1 cellular context compared by ENCODE assay signal in the genomic region with DNA sequence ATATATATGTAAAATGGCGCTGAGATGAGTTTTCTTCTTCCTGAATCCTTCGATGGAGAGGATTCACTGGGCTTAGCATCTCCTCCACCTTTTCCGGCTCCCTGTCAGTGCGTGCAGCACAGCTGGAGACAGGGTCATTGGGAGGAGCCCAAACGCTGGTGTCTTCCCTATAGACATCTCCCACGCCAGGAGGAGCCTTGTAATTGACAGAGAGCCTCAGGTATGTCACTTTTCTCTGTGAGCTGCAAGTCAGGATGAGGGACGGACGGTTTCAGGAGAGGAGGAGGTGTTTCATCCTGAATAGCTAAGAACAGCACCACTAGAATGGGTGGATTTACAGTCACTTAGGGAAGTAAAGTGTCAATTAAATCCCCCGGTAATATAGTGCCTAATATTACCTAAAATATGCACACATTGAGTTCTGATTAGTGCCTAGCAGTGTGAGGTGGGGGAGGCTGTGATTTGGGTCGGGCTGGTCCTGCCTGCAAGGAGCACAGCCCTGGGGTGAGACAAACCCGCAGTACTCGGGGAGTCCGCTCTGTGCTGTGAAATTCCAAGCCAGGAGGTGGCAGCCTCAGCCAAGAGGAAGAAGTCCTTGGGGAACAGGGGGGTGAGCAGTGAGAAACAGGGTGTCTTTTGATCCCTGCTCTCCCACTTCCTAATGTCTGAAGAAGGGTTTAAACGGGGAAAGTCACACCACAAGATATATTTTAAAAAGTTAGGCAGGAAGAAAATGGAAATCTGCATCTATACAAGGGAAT.
TF ChIP-seq lines count a peak whose summit lies in the region.

No MANE protein-coding gene starts in this region.

TF ChIP-seq in K562, 482 proteins besides CTCF, POLR2A, EP300 and RAD21 (continues in another document):
- TF ChIP-seq ILF3 (IDR thresholded peaks at IDR 0.05; ENCODE audit: borderline replicate concordance), result no peak
- TF ChIP-seq ZNF311 (CRISPR knock-in tag; IDR thresholded peaks at IDR 0.05), result no peak
- peak in 1 of 2 experiments; percentile 47; a peak in 1 of 4 replicates for TF ChIP-seq RCOR1 (IDR thresholded peaks at IDR 0.05; ENCODE audit: borderline replicate concordance in 1 of 2, low read depth in 2 of 2, low read length in 2 of 2)
- peak; percentile 40 for TF ChIP-seq RB1 (IDR thresholded peaks at IDR 0.05; ENCODE audit: low read depth)
- no peak for TF ChIP-seq ZNF212 (CRISPR knock-in tag; IDR thresholded peaks at IDR 0.05)
- TF ChIP-seq, protein P1, sequence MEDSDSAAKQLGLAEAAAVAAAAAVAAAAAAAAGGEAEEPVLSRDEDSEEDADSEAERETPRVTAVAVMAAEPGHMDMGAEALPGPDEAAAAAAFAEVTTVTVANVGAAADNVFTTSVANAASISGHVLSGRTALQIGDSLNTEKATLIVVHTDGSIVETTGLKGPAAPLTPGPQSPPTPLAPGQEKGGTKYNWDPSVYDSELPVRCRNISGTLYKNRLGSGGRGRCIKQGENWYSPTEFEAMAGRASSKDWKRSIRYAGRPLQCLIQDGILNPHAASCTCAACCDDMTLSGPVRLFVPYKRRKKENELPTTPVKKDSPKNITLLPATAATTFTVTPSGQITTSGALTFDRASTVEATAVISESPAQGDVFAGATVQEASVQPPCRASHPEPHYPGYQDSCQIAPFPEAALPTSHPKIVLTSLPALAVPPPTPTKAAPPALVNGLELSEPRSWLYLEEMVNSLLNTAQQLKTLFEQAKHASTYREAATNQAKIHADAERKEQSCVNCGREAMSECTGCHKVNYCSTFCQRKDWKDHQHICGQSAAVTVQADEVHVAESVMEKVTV (CRISPR knock-in tag; IDR thresholded peaks at IDR 0.05), result peak; percentile 81
- TF ChIP-seq TEAD4 (IDR thresholded peaks at IDR 0.05; ENCODE audit: low read length), result 0 out of 2 replicates have a peak, but pooled peaks have one; percentile 29
- no peak for TF ChIP-seq TEAD4 (CRISPR knock-in tag; IDR thresholded peaks at IDR 0.05; ENCODE audit: borderline replicate concordance)
- no peak for TF ChIP-seq PKNOX1 (IDR thresholded peaks at IDR 0.05)
- TF ChIP-seq SMC3 (conservative IDR thresholded peaks at IDR 0.05; ENCODE audit: insufficient read depth, low read depth, low read length), result peak; percentile 91
- TF ChIP-seq EHMT2 (IDR thresholded peaks at IDR 0.05), result no peak
- TF ChIP-seq MECOM (CRISPR knock-in tag; IDR thresholded peaks at IDR 0.05), result no peak
- no peak for TF ChIP-seq RBM14 (IDR thresholded peaks at IDR 0.05; ENCODE audit: borderline replicate concordance, insufficient read depth, low read depth, low read length)
- TF ChIP-seq FOXA3 (CRISPR knock-in tag; conservative IDR thresholded peaks at IDR 0.05 in 1 of 2, IDR thresholded peaks at IDR 0.05 in 1 of 2), result no peak
- TF ChIP-seq ZNF780A (CRISPR knock-in tag; IDR thresholded peaks at IDR 0.05), result no peak
- TF ChIP-seq ATF7 (IDR thresholded peaks at IDR 0.05), result 0 out of 2 replicates have a peak, but pooled peaks have one; percentile 16
- TF ChIP-seq TOE1 (IDR thresholded peaks at IDR 0.05; ENCODE audit: borderline replicate concordance), result 0 out of 2 replicates have a peak, but pooled peaks have one; percentile 30
- no peak for TF ChIP-seq TOE1 (CRISPR knock-in tag; IDR thresholded peaks at IDR 0.05; ENCODE audit: borderline replicate concordance, low read depth)
- TF ChIP-seq ZNF384 (IDR thresholded peaks at IDR 0.05; ENCODE audit: low read depth, low read length), result peak; percentile 49; the same call in 1 of the 2 replicates
- TF ChIP-seq, protein P2, sequence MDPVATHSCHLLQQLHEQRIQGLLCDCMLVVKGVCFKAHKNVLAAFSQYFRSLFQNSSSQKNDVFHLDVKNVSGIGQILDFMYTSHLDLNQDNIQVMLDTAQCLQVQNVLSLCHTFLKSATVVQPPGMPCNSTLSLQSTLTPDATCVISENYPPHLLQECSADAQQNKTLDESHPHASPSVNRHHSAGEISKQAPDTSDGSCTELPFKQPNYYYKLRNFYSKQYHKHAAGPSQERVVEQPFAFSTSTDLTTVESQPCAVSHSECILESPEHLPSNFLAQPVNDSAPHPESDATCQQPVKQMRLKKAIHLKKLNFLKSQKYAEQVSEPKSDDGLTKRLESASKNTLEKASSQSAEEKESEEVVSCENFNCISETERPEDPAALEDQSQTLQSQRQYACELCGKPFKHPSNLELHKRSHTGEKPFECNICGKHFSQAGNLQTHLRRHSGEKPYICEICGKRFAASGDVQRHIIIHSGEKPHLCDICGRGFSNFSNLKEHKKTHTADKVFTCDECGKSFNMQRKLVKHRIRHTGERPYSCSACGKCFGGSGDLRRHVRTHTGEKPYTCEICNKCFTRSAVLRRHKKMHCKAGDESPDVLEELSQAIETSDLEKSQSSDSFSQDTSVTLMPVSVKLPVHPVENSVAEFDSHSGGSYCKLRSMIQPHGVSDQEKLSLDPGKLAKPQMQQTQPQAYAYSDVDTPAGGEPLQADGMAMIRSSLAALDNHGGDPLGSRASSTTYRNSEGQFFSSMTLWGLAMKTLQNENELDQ (CRISPR knock-in tag; IDR thresholded peaks at IDR 0.05; ENCODE audit: borderline replicate concordance), result no peak
- TF ChIP-seq CC2D1A (IDR thresholded peaks at IDR 0.05), result peak; percentile 82; the same call in 1 of the 2 replicates
- TF ChIP-seq ZBTB5 (IDR thresholded peaks at IDR 0.05), result no peak
- no peak for TF ChIP-seq NR4A1 (CRISPR knock-in tag; IDR thresholded peaks at IDR 0.05)
- TF ChIP-seq NR4A1 (tag; IDR thresholded peaks at IDR 0.05), result no peak
- no peak for TF ChIP-seq PHF21A (IDR thresholded peaks at IDR 0.05; ENCODE audit: borderline replicate concordance, low read depth)
- TF ChIP-seq NCOA1 (IDR thresholded peaks at IDR 0.05; ENCODE audit: low read depth), result no peak
- TF ChIP-seq HIVEP1 (CRISPR knock-in tag; IDR thresholded peaks at IDR 0.05), result no peak
- no peak for TF ChIP-seq SIN3B (IDR thresholded peaks at IDR 0.05; ENCODE audit: low read depth)
- TF ChIP-seq SIX5 (IDR thresholded peaks at IDR 0.05; ENCODE audit: borderline replicate concordance in 1 of 2, insufficient read depth in 1 of 2, low read depth in 1 of 2, low read length in 2 of 2), result no peak
- TF ChIP-seq NFIX (CRISPR knock-in tag; IDR thresholded peaks at IDR 0.05; ENCODE audit: low read depth), result no peak
- TF ChIP-seq CREB3 (tag; conservative IDR thresholded peaks at IDR 0.05; ENCODE audit: low read depth), result no peak
- no peak for TF ChIP-seq PRMT5 (CRISPR knock-in tag; IDR thresholded peaks at IDR 0.05)
- no peak for TF ChIP-seq PTTG1 (tag; IDR thresholded peaks at IDR 0.05; ENCODE audit: low read depth)
- no peak for TF ChIP-seq ZNF277 (CRISPR knock-in tag; IDR thresholded peaks at IDR 0.05; ENCODE audit: borderline replicate concordance)
- no peak for TF ChIP-seq RUNX1 (IDR thresholded peaks at IDR 0.05; ENCODE audit: low read depth)
- 0 out of 2 replicates have a peak, but pooled peaks have one; percentile 25 for TF ChIP-seq TFAP4 (CRISPR knock-in tag; IDR thresholded peaks at IDR 0.05; ENCODE audit: borderline replicate concordance)
- 0 out of 2 replicates have a peak, but pooled peaks have one; percentile 11 for TF ChIP-seq CREM (IDR thresholded peaks at IDR 0.05; ENCODE audit: low read depth)
- TF ChIP-seq STAG1 (CRISPR knock-in tag; IDR thresholded peaks at IDR 0.05; ENCODE audit: borderline replicate concordance), result peak; percentile 36; the same call in 1 of the 2 replicates
- TF ChIP-seq, protein P3, sequence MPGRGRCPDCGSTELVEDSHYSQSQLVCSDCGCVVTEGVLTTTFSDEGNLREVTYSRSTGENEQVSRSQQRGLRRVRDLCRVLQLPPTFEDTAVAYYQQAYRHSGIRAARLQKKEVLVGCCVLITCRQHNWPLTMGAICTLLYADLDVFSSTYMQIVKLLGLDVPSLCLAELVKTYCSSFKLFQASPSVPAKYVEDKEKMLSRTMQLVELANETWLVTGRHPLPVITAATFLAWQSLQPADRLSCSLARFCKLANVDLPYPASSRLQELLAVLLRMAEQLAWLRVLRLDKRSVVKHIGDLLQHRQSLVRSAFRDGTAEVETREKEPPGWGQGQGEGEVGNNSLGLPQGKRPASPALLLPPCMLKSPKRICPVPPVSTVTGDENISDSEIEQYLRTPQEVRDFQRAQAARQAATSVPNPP (IDR thresholded peaks at IDR 0.05; ENCODE audit: borderline replicate concordance, insufficient read depth, insufficient read length), result no peak
- TF ChIP-seq, protein P4, sequence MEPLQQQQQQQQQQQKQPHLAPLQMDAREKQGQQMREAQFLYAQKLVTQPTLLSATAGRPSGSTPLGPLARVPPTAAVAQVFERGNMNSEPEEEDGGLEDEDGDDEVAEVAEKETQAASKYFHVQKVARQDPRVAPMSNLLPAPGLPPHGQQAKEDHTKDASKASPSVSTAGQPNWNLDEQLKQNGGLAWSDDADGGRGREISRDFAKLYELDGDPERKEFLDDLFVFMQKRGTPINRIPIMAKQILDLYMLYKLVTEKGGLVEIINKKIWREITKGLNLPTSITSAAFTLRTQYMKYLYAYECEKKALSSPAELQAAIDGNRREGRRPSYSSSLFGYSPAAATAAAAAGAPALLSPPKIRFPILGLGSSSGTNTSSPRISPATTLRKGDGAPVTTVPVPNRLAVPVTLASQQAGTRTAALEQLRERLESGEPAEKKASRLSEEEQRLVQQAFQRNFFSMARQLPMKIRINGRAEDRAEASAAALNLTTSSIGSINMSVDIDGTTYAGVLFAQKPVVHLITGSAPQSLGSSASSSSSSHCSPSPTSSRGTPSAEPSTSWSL (CRISPR knock-in tag; IDR thresholded peaks at IDR 0.05; ENCODE audit: borderline replicate concordance), result no peak
- TF ChIP-seq, protein P5, sequence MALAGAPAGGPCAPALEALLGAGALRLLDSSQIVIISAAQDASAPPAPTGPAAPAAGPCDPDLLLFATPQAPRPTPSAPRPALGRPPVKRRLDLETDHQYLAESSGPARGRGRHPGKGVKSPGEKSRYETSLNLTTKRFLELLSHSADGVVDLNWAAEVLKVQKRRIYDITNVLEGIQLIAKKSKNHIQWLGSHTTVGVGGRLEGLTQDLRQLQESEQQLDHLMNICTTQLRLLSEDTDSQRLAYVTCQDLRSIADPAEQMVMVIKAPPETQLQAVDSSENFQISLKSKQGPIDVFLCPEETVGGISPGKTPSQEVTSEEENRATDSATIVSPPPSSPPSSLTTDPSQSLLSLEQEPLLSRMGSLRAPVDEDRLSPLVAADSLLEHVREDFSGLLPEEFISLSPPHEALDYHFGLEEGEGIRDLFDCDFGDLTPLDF (CRISPR knock-in tag; IDR thresholded peaks at IDR 0.05), result no peak
- TF ChIP-seq JUND (IDR thresholded peaks at IDR 0.05; ENCODE audit: borderline replicate concordance, low read depth, low read length), result peak; percentile 22; the same call in 1 of the 2 replicates
- TF ChIP-seq JUND (tag; IDR thresholded peaks at IDR 0.05; ENCODE audit: borderline replicate concordance, low read depth, low read length), result no peak; the same call in 2 of the 3 replicates
- no peak for TF ChIP-seq ZNF79 (CRISPR knock-in tag; IDR thresholded peaks at IDR 0.05; ENCODE audit: low read depth)
- TF ChIP-seq TAF15 (IDR thresholded peaks at IDR 0.05; ENCODE audit: low read depth, low read length), result no peak
- no peak for TF ChIP-seq BHLHE40 (IDR thresholded peaks at IDR 0.05; ENCODE audit: low read length)
- no peak for TF ChIP-seq SOX6 (IDR thresholded peaks at IDR 0.05)
